ENCODE assay signal across 10 cellular contexts in genomic region chr1:89261926-89262540, GRCh38. TPM values are rescaled to one million over a fixed set of nuclear protein-coding genes. Genes with fewer than 3 reads are reported as not detected.
A peak's percentile ranks its signal among the peaks of the same experiment; 100 is the strongest.
DNase-seq lines count a peak whose midpoint lies in the region; ATAC-seq and TF ChIP-seq lines count a peak whose summit lies in the region.
"Had no signal": no experiment of that assay in that cellular context is flagged by ENCODE, and none has a peak within 500 bp of the region (broad histone marks: within the 10 kb centered on the region; RNA-seq: fewer than 3 reads in every experiment).

No MANE protein-coding gene starts in this region.

- peaks cover 2% of the 10 kb centered on the region for H3K9me3 Mint-ChIP-seq in activated T-helper 17 cell treated with anti-CD3 and anti-CD28 coated beads, Interleukin-2, amount 50 U/mL, for 72 hours
- H3K9me3 Mint-ChIP-seq: H9 had no signal

- POLR2A ChIA-PET in HEK293T (lab: Yijun Ruan, JAX), result no interaction called here

- intact Hi-C loops in lower lobe of right lung (cut with DNase I), result no loop called here

- peaks cover 14% of the 10 kb centered on the region for H3K36me3 ChIP-seq in lower lobe of right lung

- peaks cover 26% of the 10 kb centered on the region for H3K4me1 ChIP-seq in lower lobe of right lung

- no peaks in the 10 kb centered on the region for H3K27me3 ChIP-seq in lower lobe of right lung (ENCODE audit: low read depth)

- H3K4me3 ChIP-seq in lower lobe of right lung, result peak overlapping the region; percentile 33

- H3K27me3 Mint-ChIP-seq in activated T-helper 17 cell treated with anti-CD3 and anti-CD28 coated beads, Interleukin-2, amount 50 U/mL, for 72 hours, result no peaks in the 10 kb centered on the region

- H3K9me3 ChIP-seq in lower lobe of right lung, result no peaks in the 10 kb centered on the region

- H3K4me3 Mint-ChIP-seq in activated T-helper 17 cell treated with anti-CD3 and anti-CD28 coated beads, Interleukin-2, amount 50 U/mL, for 72 hours, result peak overlapping the region; percentile 65
- H3K4me3 Mint-ChIP-seq: H9 had no signal

- DNase-seq in AG08395 (ENCODE audit: low spot score) (peak; percentile 26), HEK293T (ENCODE audit: extremely low spot score) (peak; percentile 55), lower lobe of right lung (no peak)
- no peak for DNase-seq in activated CD4-positive, CD25-positive, alpha-beta regulatory T cell (lab: John Stamatoyannopoulos, UW)
- DNase-seq in activated CD4-positive, alpha-beta T cell treated with anti-CD3 and anti-CD28 coated beads for 48 hours, result no peak
- DNase-seq: GF-D8, H9 had no signal

- CTCF ChIA-PET in HEK293T (lab: Yijun Ruan, JAX), result interaction anchor here (0.6 kb wide), 1 partner anchor 61 kb away, joined by 3 read pairs; no protein-coding TSS in a partner anchor

- peaks cover 93% of the 10 kb centered on the region for H3K36me3 Mint-ChIP-seq in activated T-helper 17 cell treated with anti-CD3 and anti-CD28 coated beads, Interleukin-2, amount 50 U/mL, for 72 hours (ENCODE audit: low read depth)

- peaks cover 59% of the 10 kb centered on the region for H3K4me1 Mint-ChIP-seq in activated T-helper 17 cell treated with anti-CD3 and anti-CD28 coated beads, Interleukin-2, amount 50 U/mL, for 72 hours

- TF ChIP-seq CTCF in lower lobe of right lung (IDR thresholded peaks at IDR 0.05), result no peak

- peak overlapping the region; percentile 73 for H3K27ac ChIP-seq in lower lobe of right lung

- H3K27ac Mint-ChIP-seq in activated T-helper 17 cell treated with anti-CD3 and anti-CD28 coated beads, Interleukin-2, amount 50 U/mL, for 72 hours, result peak overlapping the region; percentile 38

- ATAC-seq in activated T-helper 17 cell treated with anti-CD3 and anti-CD28 coated beads, Interleukin-2, amount 50 U/mL, for 72 hours (replicated peaks), result no peak
- ATAC-seq in lower lobe of right lung, result peak in 1 of 2 donors; percentile 19
- ATAC-seq in GM21619 (IDR thresholded peaks at IDR 0.05; ENCODE audit: unreplicated experiment), result no peak
- no peak for ATAC-seq in GM21390 (IDR thresholded peaks at IDR 0.05; ENCODE audit: unreplicated experiment)

TF ChIP-seq in HEK293T, 16 proteins besides CTCF, POLR2A, EP300 and RAD21:
- TF ChIP-seq ZNF384 (IDR thresholded peaks at IDR 0.05) (no peak), ARNT (IDR thresholded peaks at IDR 0.05) (no peak)
TF ChIP-seq in HEK293T: peak in this region for 0.

RNA-seq across cellular contexts. Expression of gene GBP5, which starts 10.6 kb away (rescaled TPM):
- total RNA-seq in activated T-helper 17 cell treated with anti-CD3 and anti-CD28 coated beads, Interleukin-2, amount 50 U/mL, for 72 hours, result 100 to 1,000 TPM; 135 to 157 TPM
- total RNA-seq in lower lobe of right lung, result 9.6 TPM
- total RNA-seq: H9 had no signal

Comparison
In these comparisons a context has a peak if more than half of its experiments do, and no peak if none do; other contexts are left out.
1. DNase-seq: peak in AG08395 (single experiment) and HEK293T (single experiment); none in lower lobe of right lung (single experiment), activated CD4-positive, CD25-positive, alpha-beta regulatory T cell (0 of 4) and activated CD4-positive, alpha-beta T cell treated with anti-CD3 and anti-CD28 coated beads for 48 hours (single experiment).
2. RNA of gene GBP5, which starts 10.6 kb away (total RNA-seq): 135 to 157 TPM in activated T-helper 17 cell treated with anti-CD3 and anti-CD28 coated beads, Interleukin-2, amount 50 U/mL, for 72 hours; 9.6 TPM in lower lobe of right lung (single experiment); every median in the first group is over 10 times any median in the second.